Comparison of ENCODE assay signal across 25 cellular contexts in the genomic region with DNA sequence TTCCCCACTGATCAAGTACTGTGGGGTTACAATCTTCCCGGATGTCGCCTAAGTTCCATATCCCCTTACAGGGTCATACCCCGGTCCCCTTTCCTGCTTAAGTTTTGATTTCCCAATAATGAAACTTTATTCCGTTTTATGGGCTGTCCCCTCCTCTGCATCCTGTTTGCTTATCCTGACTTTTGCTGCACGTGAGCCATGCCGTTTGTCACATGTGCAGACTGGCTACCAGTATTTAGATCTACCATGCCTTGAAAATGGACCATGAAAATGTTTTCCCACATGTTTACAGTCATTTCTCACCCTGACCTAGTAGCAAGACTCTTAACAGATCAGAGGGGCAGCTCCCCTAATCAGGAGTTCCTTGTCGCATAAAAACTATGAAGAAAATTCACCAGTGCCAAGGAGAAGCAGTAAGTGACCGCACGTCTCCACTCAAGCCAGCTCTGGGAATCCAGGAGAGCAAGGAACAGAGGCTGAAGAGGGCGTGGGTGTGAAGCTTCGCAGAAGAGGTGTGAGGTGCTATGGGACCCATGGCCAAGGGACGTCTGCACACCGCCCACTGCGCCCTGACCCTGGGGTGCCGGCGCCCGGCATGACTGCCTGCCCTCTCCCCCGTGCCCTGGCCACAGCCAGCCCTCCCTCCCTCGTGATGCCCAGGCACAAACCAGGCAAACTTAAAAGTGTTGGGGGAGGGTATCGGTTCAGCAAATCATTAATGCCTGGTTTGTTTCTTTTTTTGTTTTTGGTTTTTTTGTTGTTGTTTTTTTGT.
"Had no signal": no experiment of that assay in that cellular context is flagged by ENCODE, and none has a peak within 500 bp of the region (broad histone marks: within the 10 kb centered on the region; RNA-seq: fewer than 3 reads in every experiment).

No MANE protein-coding gene starts in this region.

- H3K27me3 Mint-ChIP-seq: stimulated activated memory B cell treated with anti-CD40 and anti-IgM and Interleukin-4, amounts not matched to agents 10 μg/mL and 1 μg/mL and 100 μg/mL, for 72 hours had no signal

- H3K9me3 Mint-ChIP-seq: immature natural killer cell, nephron progenitor cell, type B pancreatic cell had no signal

- H3K27me3 ChIP-seq: esophagus squamous epithelium, pancreas, testis, tibial artery had no signal

- H3K4me3 ChIP-seq: esophagus squamous epithelium, lower lobe of right lung, pancreas, sigmoid colon, testis, tibial artery had no signal

- H3K4me3 Mint-ChIP-seq: dendritic cell treated with granulocyte-macrophage colony-stimulating factor and Interleukin-4, amounts not matched to agents 40 ng/mL and 50 ng/mL, for 4 days; immature natural killer cell; naive thymus-derived CD8-positive, alpha-beta T cell; nephron progenitor cell; stimulated activated memory B cell treated with anti-CD40 and anti-IgM and Interleukin-4, amounts not matched to agents 10 μg/mL and 1 μg/mL and 100 μg/mL, for 72 hours; type B pancreatic cell had no signal

- H3K36me3 Mint-ChIP-seq: immature natural killer cell; naive thymus-derived CD8-positive, alpha-beta T cell; stimulated activated memory B cell treated with anti-CD40 and anti-IgM and Interleukin-4, amounts not matched to agents 10 μg/mL and 1 μg/mL and 100 μg/mL, for 72 hours; type B pancreatic cell had no signal

- H3K4me1 ChIP-seq: pancreas, tibial artery had no signal

- H3K4me1 Mint-ChIP-seq: immature natural killer cell; naive thymus-derived CD8-positive, alpha-beta T cell; nephron progenitor cell; stimulated activated memory B cell treated with anti-CD40 and anti-IgM and Interleukin-4, amounts not matched to agents 10 μg/mL and 1 μg/mL and 100 μg/mL, for 72 hours had no signal

- H3K9me3 ChIP-seq: esophagus squamous epithelium, lower lobe of right lung, pancreas, sigmoid colon, testis, tibial artery had no signal

- DNase-seq: effector CD8-positive, alpha-beta T cell; erythroblast; esophagus squamous epithelium; hypothalamus; immature natural killer cell; left ventricle myocardium superior; lower lobe of right lung; naive thymus-derived CD8-positive, alpha-beta T cell; nephron progenitor cell; occipital lobe; sigmoid colon; stimulated activated CD4-positive, alpha-beta T cell treated with anti-CD3 and anti-CD28 coated beads, Interleukin-2, amount 100 ng/mL, for 24 hours; stimulated activated CD4-positive, alpha-beta T cell treated with anti-CD3 and anti-CD28 coated beads, Interleukin-4, amount 100 ng/mL, for 4 hours; stimulated activated naive CD8-positive, alpha-beta T cell treated with anti-CD3 and anti-CD28 coated beads, Interleukin-15, Interleukin-2, amounts not matched to agents 100 U/mL and 50 U/mL, for 24 hours; substantia nigra; testis; tibial artery had no signal

- H3K27ac Mint-ChIP-seq: dendritic cell treated with granulocyte-macrophage colony-stimulating factor and Interleukin-4, amounts not matched to agents 40 ng/mL and 50 ng/mL, for 4 days; immature natural killer cell; naive thymus-derived CD8-positive, alpha-beta T cell; nephron progenitor cell; progenitor cell of endocrine pancreas; stimulated activated memory B cell treated with anti-CD40 and anti-IgM and Interleukin-4, amounts not matched to agents 10 μg/mL and 1 μg/mL and 100 μg/mL, for 72 hours; type B pancreatic cell had no signal

- H3K36me3 ChIP-seq: esophagus squamous epithelium, lower lobe of right lung, pancreas, sigmoid colon, tibial artery had no signal

- H3K27ac ChIP-seq: lower lobe of right lung, pancreas, sigmoid colon, testis, tibial artery had no signal

- ATAC-seq: lower lobe of right lung; naive thymus-derived CD8-positive, alpha-beta T cell; stimulated activated memory B cell treated with anti-CD40 and anti-IgM and Interleukin-4, amounts not matched to agents 10 μg/mL and 1 μg/mL and 100 μg/mL, for 72 hours; stimulated activated naive CD8-positive, alpha-beta T cell treated with anti-CD3 and anti-CD28 coated beads, Interleukin-15, Interleukin-2, amounts not matched to agents 100 U/mL and 50 U/mL, for 24 hours had no signal

- FAIRE-seq: endometrium, frontal cortex, keratinocyte, pancreas had no signal
